ENCODE assay signal across 2 cellular contexts in genomic region chr17:43142153-43142552, GRCh38.
TF ChIP-seq lines count a peak whose summit lies in the region.

No MANE protein-coding gene starts in this region.

TF ChIP-seq in HEK293, 187 proteins besides CTCF, POLR2A, EP300 and RAD21 (continued from another document):
- TF ChIP-seq ZBTB49 (tag by site-specific recombination; IDR thresholded peaks at IDR 0.05; ENCODE audit: low read depth), result no peak
- no peak for TF ChIP-seq ZNF830 (tag by site-specific recombination; IDR thresholded peaks at IDR 0.05; ENCODE audit: low read depth)
TF ChIP-seq in HEK293: peak in this region for 0.

TF ChIP-seq in K562, 482 proteins besides CTCF, POLR2A, EP300 and RAD21 (continued from another document):
- TF ChIP-seq ZNF318 (IDR thresholded peaks at IDR 0.05; ENCODE audit: borderline replicate concordance in 1 of 2, low read depth in 1 of 2) (no peak), ZNF121 (CRISPR knock-in tag; conservative IDR thresholded peaks at IDR 0.05) (peak; percentile 1; the same call in 1 of the 2 replicates)
